ENCODE assay signal across 8 cellular contexts in genomic region chr17:7336240-7337175, GRCh38. TPM values are rescaled to one million over a fixed set of nuclear protein-coding genes. Genes with fewer than 3 reads are reported as not detected.
DNase-seq lines count a peak whose midpoint lies in the region; ATAC-seq and TF ChIP-seq lines count a peak whose summit lies in the region.

Gene ACAP1 (plus strand): TSS chr17:7336529. CDS start chr17:7336735, 206 bp downstream.

- H2BK120ac ChIP-seq in IMR-90 (ENCODE audit: low read depth, low read length), result no peak within 1 kb of the TSS

- no peaks in the 10 kb centered on the region for H3K9me3 ChIP-seq in IMR-90 (ENCODE audit: control insufficient read depth, insufficient read depth, low read length)
- H3K9me3 ChIP-seq in vagina, result no peaks in the 10 kb centered on the region

- CTCF ChIA-PET in IMR-90 (lab: Yijun Ruan, JAX), result no interaction called here
- CTCF ChIA-PET in activated CD8-positive, alpha-beta T cell treated with anti-CD3 and anti-CD28 coated beads for 36 hours (lab: Charles Lee), result interaction anchor here (0.9 to 6.3 kb wide), 13 partner anchors 8 to 351 kb away, joined by 3 to 60 read pairs (median 6); partner anchors contain the start of genes GPS2, SLC2A4, SOX15 and TMEM95

- H3K4ac ChIP-seq in IMR-90 (ENCODE audit: low read depth, low read length), result no peak within 1 kb of the TSS

- H3K23ac ChIP-seq in IMR-90 (ENCODE audit: low read depth, low read length), result no peak within 1 kb of the TSS

- H3K4me2 ChIP-seq in IMR-90 (ENCODE audit: low read depth, low read length), result no peak within 1 kb of the TSS

- H3K9me1 ChIP-seq in IMR-90 (ENCODE audit: insufficient read depth, low read length), result no peaks in the 10 kb centered on the region

- TF ChIP-seq RAD21 in IMR-90 (IDR thresholded peaks at IDR 0.05; ENCODE audit: low read length), result no peak

- H3K36me3 ChIP-seq in IMR-90 (ENCODE audit: control insufficient read depth, insufficient read depth, low read length), result no peaks in the 10 kb centered on the region
- H3K36me3 ChIP-seq in vagina, result no peaks in the 10 kb centered on the region

- no peaks in the 10 kb centered on the region for H3K4me1 ChIP-seq in IMR-90 (ENCODE audit: control insufficient read depth, insufficient read depth, low read length)
- no peaks in the 10 kb centered on the region for H3K4me1 ChIP-seq in vagina

- dilution Hi-C loops in IMR-90 (cut with HindIII; ENCODE audit: low sequenced_read_pairs, unreplicated experiment), result no loop called here

- no peak within 1 kb of the TSS for H3K14ac ChIP-seq in IMR-90 (replicated peaks; ENCODE audit: low read depth, low read length)

- H3K18ac ChIP-seq in IMR-90 (ENCODE audit: low read depth, low read length), result no peak within 1 kb of the TSS

- H3K27ac ChIP-seq in IMR-90 (ENCODE audit: insufficient read depth, low read length) (no peak within 1 kb of the TSS), vagina (no peak within 1 kb of the TSS)

- no peaks in the 10 kb centered on the region for H4K20me1 ChIP-seq in IMR-90 (ENCODE audit: insufficient read depth, low read length)

- no peak within 1 kb of the TSS for H4K91ac ChIP-seq in IMR-90 (ENCODE audit: insufficient read depth, low read depth, low read length)

- no peak within 1 kb of the TSS for H3K56ac ChIP-seq in IMR-90 (ENCODE audit: extremely low read depth, insufficient read depth, low read length)

- H3K4me3 ChIP-seq in IMR-90 (ENCODE audit: insufficient read depth, low read depth, low read length) (no peak within 1 kb of the TSS), vagina (peak within 1 kb of the TSS in 1 of 2 donors; percentile 29)

- H2BK5ac ChIP-seq in IMR-90 (ENCODE audit: low read depth, low read length, poor library complexity, severe bottlenecking), result no peak within 1 kb of the TSS

- peak within 1 kb of the TSS; percentile 51 for H2AFZ ChIP-seq in IMR-90 (replicated peaks; ENCODE audit: low read length, poor library complexity)

- peak within 1 kb of the TSS; percentile 16 for H2AK9ac ChIP-seq in IMR-90 (replicated peaks; ENCODE audit: low read depth, low read length, poor library complexity)

- H3K27ac Mint-ChIP-seq in activated CD8-positive, alpha-beta T cell treated with anti-CD3 and anti-CD28 coated beads for 36 hours, result peak within 1 kb of the TSS; percentile 93

- TF ChIP-seq CTCF in IMR-90 (conservative IDR thresholded peaks at IDR 0.05; ENCODE audit: low read depth, low read length) (no peak), vagina (IDR thresholded peaks at IDR 0.05) (no peak)
- TF ChIP-seq CTCF in activated CD8-positive, alpha-beta T cell treated with anti-CD3 and anti-CD28 coated beads for 36 hours (IDR thresholded peaks at IDR 0.05), result no peak

- H3K27me3 Mint-ChIP-seq in activated CD8-positive, alpha-beta T cell treated with anti-CD3 and anti-CD28 coated beads for 36 hours, result no peaks in the 10 kb centered on the region

- H3K4me3 Mint-ChIP-seq in activated CD8-positive, alpha-beta T cell treated with anti-CD3 and anti-CD28 coated beads for 36 hours, result peak within 1 kb of the TSS; percentile 89

- intact Hi-C loops in IMR-90 (cut with micrococcal nuclease), result no loop called here
- intact Hi-C loops in activated CD8-positive, alpha-beta T cell treated with anti-CD3 and anti-CD28 coated beads for 36 hours (cut with micrococcal nuclease), result no loop called here
- intact Hi-C loops in left ventricle myocardium superior (cut with micrococcal nuclease), result no loop called here
- intact Hi-C loops in vagina (cut with DNase I), result no loop called here

- H3K79me1 ChIP-seq in IMR-90 (ENCODE audit: low read depth in 1 of 2, low read length in 2 of 2), result no peaks in the 10 kb centered on the region

- no peak within 1 kb of the TSS for H2AK5ac ChIP-seq in IMR-90 (ENCODE audit: low read depth, low read length)

- POLR2A ChIA-PET in IMR-90 (lab: Charles Lee; ENCODE audit: unreplicated experiment), result no interaction called here
- POLR2A ChIA-PET in activated CD8-positive, alpha-beta T cell treated with anti-CD3 and anti-CD28 coated beads for 36 hours (lab: Charles Lee), result interaction anchor here (0.6 to 7.8 kb wide), 16 partner anchors 7 to 350 kb away, joined by 3 to 87 read pairs (median 3); partner anchors contain the start of genes ACADVL, DLG4, DVL2 and GPS2

- WGBS in IMR-90 (ENCODE audit: extremely low coverage in 2 of 2, insufficient read length in 1 of 2), 2 experiments, result 67% methylated on average over 1 of the region's 17 CpGs; no CpG with 5 or more reads in 1 of the 2 experiments

- BruUV-seq in IMR-90 (replicated peaks; lab: Mats Ljungman, UMichigan), result no TSS peak

- in situ Hi-C loops in IMR-90 (cut with MboI; ENCODE audit: low sequenced_read_pairs), result no loop called here

- peaks cover 12% of the 10 kb centered on the region for H3K27me3 ChIP-seq in IMR-90 (ENCODE audit: control insufficient read depth, insufficient read depth, low read length)
- H3K27me3 ChIP-seq in vagina, result no peaks in the 10 kb centered on the region

- H3K9ac ChIP-seq in IMR-90 (ENCODE audit: low read depth, low read length), result no peak within 1 kb of the TSS

- H3K4me1 Mint-ChIP-seq in activated CD8-positive, alpha-beta T cell treated with anti-CD3 and anti-CD28 coated beads for 36 hours (ENCODE audit: low read depth), result peaks cover 47% of the 10 kb centered on the region

- H2BK20ac ChIP-seq in IMR-90 (ENCODE audit: low read depth, low read length), result no peak within 1 kb of the TSS

- H3K9me3 Mint-ChIP-seq in activated CD8-positive, alpha-beta T cell treated with anti-CD3 and anti-CD28 coated beads for 36 hours, result no peaks in the 10 kb centered on the region

- no peak within 1 kb of the TSS for H2BK15ac ChIP-seq in IMR-90 (ENCODE audit: low read depth, low read length)

- no peak for TF ChIP-seq POLR2A in IMR-90 (IDR thresholded peaks at IDR 0.05; ENCODE audit: low read depth, low read length)
- no peak for TF ChIP-seq POLR2A in vagina (IDR thresholded peaks at IDR 0.05)

- peaks cover 29% of the 10 kb centered on the region for H3K36me3 Mint-ChIP-seq in activated CD8-positive, alpha-beta T cell treated with anti-CD3 and anti-CD28 coated beads for 36 hours (ENCODE audit: low read depth)

- no peak for DNase-seq in IMR-90
- DNase-seq in activated CD8-positive, alpha-beta T cell treated with anti-CD3 and anti-CD28 coated beads for 36 hours, result peak; percentile 93
- peak; percentile 58 for DNase-seq in left ventricle myocardium superior
- DNase-seq in stimulated activated CD4-positive, alpha-beta T cell treated with anti-CD3 and anti-CD28 coated beads, TNF-alpha, amount 100 ng/mL, for 4 hours (ENCODE audit: low read depth in 3 of 3), result peak; percentile 74 to 78 (median 75)
- DNase-seq in vagina (ENCODE audit: extremely low spot score in 2 of 2), result no peak
- no peak for DNase-seq in NCI-H1417 (lab: John Stamatoyannopoulos, UW)

- ATAC-seq in GM18909 (IDR thresholded peaks at IDR 0.05; ENCODE audit: poor library complexity, unreplicated experiment) (peak; percentile 61), IMR-90 (ENCODE audit: low read depth) (peak; percentile 17; the same call in 1 of the 2 replicates), left ventricle myocardium superior (peak; percentile 58), GM18873 (IDR thresholded peaks at IDR 0.05; ENCODE audit: low FRiP score, unreplicated experiment) (no peak)
- ATAC-seq in activated CD8-positive, alpha-beta T cell treated with anti-CD3 and anti-CD28 coated beads for 36 hours, result peak; percentile 94

- H4K5ac ChIP-seq in IMR-90 (ENCODE audit: low read depth, low read length), result no peak within 1 kb of the TSS

- no peak within 1 kb of the TSS for H4K8ac ChIP-seq in IMR-90 (ENCODE audit: low read depth in 2 of 2, low read length in 2 of 2)

TF ChIP-seq in IMR-90, 13 proteins besides CTCF, POLR2A, EP300 and RAD21:
- no peak for TF ChIP-seq NFE2L2 (IDR thresholded peaks at IDR 0.05; ENCODE audit: low read depth, low read length)
- no peak for TF ChIP-seq BHLHE40 (IDR thresholded peaks at IDR 0.05; ENCODE audit: low read depth, low read length)
- no peak for TF ChIP-seq MAFK (IDR thresholded peaks at IDR 0.05; ENCODE audit: low read depth, low read length)
- TF ChIP-seq MXI1 (IDR thresholded peaks at IDR 0.05; ENCODE audit: borderline replicate concordance, low read depth, low read length), result no peak
- no peak for TF ChIP-seq FOS (IDR thresholded peaks at IDR 0.05; ENCODE audit: low read depth, low read length)
- TF ChIP-seq SMC3 (IDR thresholded peaks at IDR 0.05; ENCODE audit: low read depth, low read length), result no peak

RNA-seq across cellular contexts. Expression of gene ACAP1, which starts in this region (rescaled TPM):
- total RNA-seq in IMR-90 (2012; rRNA removed), result under 0.01 and 0.83 TPM in 2 replicates
- polyA plus RNA-seq in IMR-90 (2012; rRNA removed), result 2.1 and 2.3 TPM in 2 replicates
- 0.23 and 2.6 TPM in 2 replicates for polyA plus RNA-seq in IMR-90 (2012; cell fraction: cytosol; rRNA removed)
- polyA plus RNA-seq in IMR-90 (2012; cell fraction: nucleus; rRNA removed; ENCODE audit: low replicate concordance), result 1.1 and 1.3 TPM in 2 replicates
- total RNA-seq in activated CD8-positive, alpha-beta T cell treated with anti-CD3 and anti-CD28 coated beads for 36 hours, result 100 to 1,000 TPM; 309 to 342 TPM
- total RNA-seq in left ventricle myocardium superior, result 17.3 TPM
- 7.6 TPM for total RNA-seq in vagina

Comparison
In these comparisons a context has a peak if more than half of its experiments do, and no peak if none do; other contexts are left out.
1. RNA of gene ACAP1 (total RNA-seq): 309 to 342 TPM in activated CD8-positive, alpha-beta T cell treated with anti-CD3 and anti-CD28 coated beads for 36 hours; 17.3 TPM in left ventricle myocardium superior (single experiment), 7.6 TPM in vagina (single experiment) and under 0.01 to 0.83 TPM in IMR-90; every median in the first group is over 10 times any median in the second.
2. DNase-seq: peak in activated CD8-positive, alpha-beta T cell treated with anti-CD3 and anti-CD28 coated beads for 36 hours (single experiment), left ventricle myocardium superior (single experiment) and stimulated activated CD4-positive, alpha-beta T cell treated with anti-CD3 and anti-CD28 coated beads, TNF-alpha, amount 100 ng/mL, for 4 hours (3 of 3); none in IMR-90 (single experiment), vagina (0 of 2) and NCI-H1417 (0 of 3).